In genomic region chr4:55996611-55997010, GRCh38 we compare ENCODE assay signal across 37 cellular contexts.
"Had no signal": no experiment of that assay in that cellular context is flagged by ENCODE, and none has a peak within 500 bp of the region (broad histone marks: within the 10 kb centered on the region; RNA-seq: fewer than 3 reads in every experiment).

No MANE protein-coding gene starts in this region.

- H3K27me3 Mint-ChIP-seq: activated naive CD4-positive, alpha-beta T cell treated with anti-CD3 and anti-CD28 coated beads, Interleukin-2, amount 50 U/mL, for 24 hours; activated naive CD8-positive, alpha-beta T cell; activated naive CD8-positive, alpha-beta T cell treated with anti-CD3 and anti-CD28 coated beads for 36 hours; activated naive CD8-positive, alpha-beta T cell treated with anti-CD3 and anti-CD28 coated beads, Interleukin-2, amount 10 ng/mL, durations not matched to agents 7 days and 5 days; activated naive CD8-positive, alpha-beta T cell treated with anti-CD3 and anti-CD28 coated beads, Interleukin-2, amount 50 U/mL, for 24 hours; activated T-cell treated with anti-CD3 and anti-CD28 coated beads, Interleukin-2, amount 50 U/mL, for 24 hours; activated T-helper 17 cell treated with anti-CD3 and anti-CD28 coated beads, Interleukin-2, amount 50 U/mL, for 72 hours; brain; central memory CD8-positive, alpha-beta T cell had no signal

- H3K9me3 Mint-ChIP-seq: activated naive CD4-positive, alpha-beta T cell treated with anti-CD3 and anti-CD28 coated beads for 36 hours; brain; central memory CD8-positive, alpha-beta T cell had no signal

- H3K27me3 ChIP-seq: adrenal gland, ascending aorta, body of pancreas, brain microvascular endothelial cell, breast epithelium, cardiac muscle cell had no signal

- DNase-seq: activated effector memory CD4-positive, alpha-beta T cell treated with anti-CD3 and anti-CD28 coated beads, Interleukin-2, amount 50 U/mL, for 16 hours; activated effector memory CD4-positive, alpha-beta T cell treated with Interleukin-2 at 50 U/mL for 16 hours; activated gamma-delta T cell; activated gamma-delta T cell treated with Interleukin-2 at 50 U/mL for 16 hours; activated naive CD4-positive, alpha-beta T cell; activated naive CD4-positive, alpha-beta T cell treated with anti-CD3 and anti-CD28 coated beads for 36 hours; activated naive CD4-positive, alpha-beta T cell treated with anti-CD3 and anti-CD28 coated beads, Interleukin-2, amount 50 U/mL, for 16 hours; activated naive CD4-positive, alpha-beta T cell treated with Interleukin-2 at 50 U/mL for 16 hours; activated naive CD8-positive, alpha-beta T cell treated with anti-CD3 and anti-CD28 coated beads for 36 hours; activated naive CD8-positive, alpha-beta T cell treated with anti-CD3 and anti-CD28 coated beads, Interleukin-2, amount 10 ng/mL, durations not matched to agents 7 days and 5 days; activated naive CD8-positive, alpha-beta T cell treated with anti-CD3 and anti-CD28 coated beads, Interleukin-2, amount 50 U/mL, for 24 hours; activated T-cell treated with anti-CD3 and anti-CD28 coated beads, Interleukin-2, amount 50 U/mL, for 1 hour; activated T-cell treated with anti-CD3 and anti-CD28 coated beads, Interleukin-2, amount 50 U/mL, for 24 hours; activated T-cell treated with anti-CD3 and anti-CD28 coated beads, Interleukin-2, amount 50 U/mL, for 4 hours; activated T-cell treated with anti-CD3 and anti-CD28 coated beads, Interleukin-2, amount 50 U/mL, for 48 hours; activated T-cell treated with anti-CD3 and anti-CD28 coated beads, Interleukin-2, amount 50 U/mL, for 72 hours; adrenal gland; amniotic stem cell; amygdala; anterior cingulate cortex; aorta; body of pancreas; brain microvascular endothelial cell; caudate nucleus; central memory CD4-positive, alpha-beta T cell; cerebellar nuclear complex had no signal

- H3K4me3 Mint-ChIP-seq: activated naive CD4-positive, alpha-beta T cell treated with anti-CD3 and anti-CD28 coated beads for 36 hours; activated naive CD4-positive, alpha-beta T cell treated with anti-CD3 and anti-CD28 coated beads, Interleukin-2, amount 50 U/mL, for 24 hours; activated naive CD8-positive, alpha-beta T cell; activated naive CD8-positive, alpha-beta T cell treated with anti-CD3 and anti-CD28 coated beads for 36 hours; activated naive CD8-positive, alpha-beta T cell treated with anti-CD3 and anti-CD28 coated beads, Interleukin-2, amount 10 ng/mL, durations not matched to agents 7 days and 5 days; activated naive CD8-positive, alpha-beta T cell treated with anti-CD3 and anti-CD28 coated beads, Interleukin-2, amount 50 U/mL, for 24 hours; activated T-cell treated with anti-CD3 and anti-CD28 coated beads, Interleukin-2, amount 50 U/mL, for 24 hours; activated T-cell treated with anti-CD3 and anti-CD28 coated beads, Interleukin-2, amount 50 U/mL, for 4 hours; activated T-cell treated with anti-CD3 and anti-CD28 coated beads, Interleukin-2, amount 50 U/mL, for 72 hours; activated T-helper 1 cell treated with anti-CD3 and anti-CD28 coated beads, Interleukin-12 subunit alpha, Interleukin-12 subunit beta, Interleukin-2, Interleukin-4 antibody, amounts not matched to agents 30 ng/mL and 10 ng/mL and 1 ng/mL, durations not matched to agents 14 hours and 24 hours and 36 hours; activated T-helper 17 cell treated with anti-CD3 and anti-CD28 coated beads, Interleukin-2, amount 50 U/mL, for 72 hours; brain; central memory CD8-positive, alpha-beta T cell had no signal

- H3K4me1 Mint-ChIP-seq: brain had no signal

- ATAC-seq: activated naive CD4-positive, alpha-beta T cell treated with anti-CD3 and anti-CD28 coated beads, Interleukin-2, amount 50 U/mL, for 72 hours; activated naive CD8-positive, alpha-beta T cell treated with anti-CD3 and anti-CD28 coated beads, Interleukin-2, amount 50 U/mL, for 24 hours; activated T-cell treated with anti-CD3 and anti-CD28 coated beads, Interleukin-2, amount 50 U/mL, for 4 hours; activated T-cell treated with anti-CD3 and anti-CD28 coated beads, Interleukin-2, amount 50 U/mL, for 72 hours; activated T-helper 17 cell treated with anti-CD3 and anti-CD28 coated beads, Interleukin-2, amount 50 U/mL, for 72 hours; body of pancreas had no signal

- H3K4me1 ChIP-seq: adrenal gland, ascending aorta, body of pancreas, breast epithelium had no signal

- H3K4me3 ChIP-seq: adrenal gland, ascending aorta, body of pancreas, breast epithelium, cardiac muscle cell had no signal

- H3K27ac ChIP-seq: adrenal gland, ascending aorta, body of pancreas, brain microvascular endothelial cell, breast epithelium, cardiac muscle cell had no signal

- H3K36me3 ChIP-seq: adrenal gland, brain microvascular endothelial cell, breast epithelium, cardiac muscle cell had no signal

- H3K27ac Mint-ChIP-seq: activated naive CD4-positive, alpha-beta T cell treated with anti-CD3 and anti-CD28 coated beads for 36 hours; activated naive CD4-positive, alpha-beta T cell treated with anti-CD3 and anti-CD28 coated beads, Interleukin-2, amount 50 U/mL, for 24 hours; activated naive CD8-positive, alpha-beta T cell; activated naive CD8-positive, alpha-beta T cell treated with anti-CD3 and anti-CD28 coated beads for 36 hours; activated naive CD8-positive, alpha-beta T cell treated with anti-CD3 and anti-CD28 coated beads, Interleukin-2, amount 10 ng/mL, durations not matched to agents 7 days and 5 days; activated naive CD8-positive, alpha-beta T cell treated with anti-CD3 and anti-CD28 coated beads, Interleukin-2, amount 50 U/mL, for 24 hours; activated T-cell treated with anti-CD3 and anti-CD28 coated beads, Interleukin-2, amount 50 U/mL, for 24 hours; activated T-cell treated with anti-CD3 and anti-CD28 coated beads, Interleukin-2, amount 50 U/mL, for 72 hours; activated T-helper 1 cell treated with anti-CD3 and anti-CD28 coated beads, Interleukin-12 subunit alpha, Interleukin-12 subunit beta, Interleukin-2, Interleukin-4 antibody, amounts not matched to agents 30 ng/mL and 10 ng/mL and 1 ng/mL, durations not matched to agents 14 hours and 24 hours and 36 hours; activated T-helper 17 cell treated with anti-CD3 and anti-CD28 coated beads, Interleukin-2, amount 50 U/mL, for 72 hours; activated T-helper 2 cell treated with anti-CD3 and anti-CD28 coated beads, Interferon-gamma antibody, Interleukin-2, Interleukin-4, amounts not matched to agents 10 μg/mL and 5 μg/mL and 100 μg/mL, durations not matched to agents 14 hours and 24 hours and 36 hours; brain had no signal
